ENCODE assay signal across 8 cellular contexts in the genomic region with DNA sequence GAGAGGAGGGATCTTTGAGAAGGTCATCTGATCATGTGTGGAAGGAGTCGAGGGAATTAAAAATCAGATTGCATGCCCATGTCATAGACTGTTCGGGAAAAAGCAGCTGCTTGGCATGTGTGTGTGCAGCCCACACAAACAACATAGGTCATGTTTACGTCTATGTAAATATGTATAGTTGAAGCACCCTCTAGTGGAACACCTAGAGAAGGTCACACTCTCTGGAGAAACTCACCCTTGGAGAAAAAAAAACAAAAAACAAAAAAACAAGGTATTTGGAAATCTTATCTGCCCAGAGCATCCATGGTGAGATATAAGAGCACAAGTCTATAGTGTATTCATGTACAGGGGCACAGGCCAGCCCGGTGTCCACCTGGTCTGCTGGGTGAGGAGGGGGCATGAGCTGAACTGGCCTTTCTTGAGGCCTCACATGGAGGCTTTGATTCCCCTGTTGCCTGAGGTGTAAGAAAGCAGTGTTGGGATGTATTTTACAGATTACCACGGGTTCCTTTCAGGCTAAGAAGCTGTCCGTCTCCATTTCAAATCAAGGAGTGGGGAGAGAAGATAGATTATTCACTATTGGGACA.
DNase-seq lines count a peak whose midpoint lies in the region; ATAC-seq and TF ChIP-seq lines count a peak whose summit lies in the region.

No MANE protein-coding gene starts in this region.

- intact Hi-C loops in Panc1 (cut with micrococcal nuclease; ENCODE audit: unreplicated experiment) = loop anchor here (5.0 to 10.0 kb wide), 3 partner anchors 90 to 807 kb away; no protein-coding TSS in a partner anchor
- intact Hi-C loops in posterior vena cava (cut with DNase I) = no loop called here

- ATAC-seq in HG02623 (IDR thresholded peaks at IDR 0.05; ENCODE audit: unreplicated experiment) (peak; percentile 75), Panc1 (peak; percentile 79; the same call in 1 of the 2 replicates), GM21528 (IDR thresholded peaks at IDR 0.05; ENCODE audit: low FRiP score, unreplicated experiment) (no peak)

- CTCF ChIA-PET in Panc1 (lab: Charles Lee) = interaction anchor here (0.7 to 0.8 kb wide), 2 partner anchors 92 to 835 kb away, joined by 3 read pairs; no protein-coding TSS in a partner anchor

- no peaks in the 10 kb centered on the region for H3K27me3 ChIP-seq in Panc1 (ENCODE audit: control insufficient read depth, insufficient read depth, low read length)

- no TSS peak for BruUV-seq in Panc1 (replicated peaks; lab: Mats Ljungman, UMichigan)

- POLR2A ChIA-PET in Panc1 (lab: Charles Lee) = no interaction called here

- H3K4me3 ChIP-seq in Panc1 (ENCODE audit: low read depth in 2 of 2, low read length in 2 of 2) = no peak overlapping the region

- no peaks in the 10 kb centered on the region for H3K4me1 ChIP-seq in Panc1 (ENCODE audit: control insufficient read depth, insufficient read depth, low read length)

- in situ Hi-C loops in Panc1 (cut with HindIII; ENCODE audit: low pct_unique_long_range_greater_than_20kb, low sequenced_read_pairs) = no loop called here

- no peak overlapping the region for H3K27ac ChIP-seq in Panc1 (ENCODE audit: low read length)

- DNase-seq in NCI-H2081 (lab: John Stamatoyannopoulos, UW) (peak; percentile 20 to 27), NCI-H2081 treated with DMSO at 0.1 percent for 48 hours (lab: John Stamatoyannopoulos, UW) (no peak), Panc1 (ENCODE audit: low read depth, low spot score) (peak; percentile 8), hepatic stellate cell (ENCODE audit: low spot score) (peak; percentile 7), posterior vena cava (ENCODE audit: low spot score) (no peak), C1 segment of cervical spinal cord (lab: John Stamatoyannopoulos, UW) (no peak)

- TF ChIP-seq CTCF in Panc1 (IDR thresholded peaks at IDR 0.05) = peak; percentile 72

- no peaks in the 10 kb centered on the region for H3K36me3 ChIP-seq in Panc1 (ENCODE audit: control insufficient read depth, insufficient read depth, low read length)

- no peaks in the 10 kb centered on the region for H3K9me3 ChIP-seq in Panc1 (ENCODE audit: control insufficient read depth, insufficient read depth, low read depth, low read length)

Comparison
In these comparisons a context has a peak if more than half of its experiments do, and no peak if none do; other contexts are left out.
1. DNase-seq: peak in NCI-H2081 (2 of 2), Panc1 (single experiment) and hepatic stellate cell (single experiment); none in NCI-H2081 treated with DMSO at 0.1 percent for 48 hours (single experiment), posterior vena cava (single experiment) and C1 segment of cervical spinal cord (0 of 14).